In genomic region chr14:93073833-93074769, GRCh38 we compare ENCODE assay signal across 8 cellular contexts. TPM values are rescaled to one million over a fixed set of nuclear protein-coding genes. Genes with fewer than 3 reads are reported as not detected.
DNase-seq lines count a peak whose midpoint lies in the region; ATAC-seq and TF ChIP-seq lines count a peak whose summit lies in the region.

No MANE protein-coding gene starts in this region.

- in situ Hi-C loops in gastrocnemius medialis (cut with MboI; ENCODE audit: low sequenced_read_pairs in 4 of 4), result no loop called here

- BruUV-seq in OCI-LY7 (replicated peaks; lab: Mats Ljungman, UMichigan), result no TSS peak

- H4K20me1 ChIP-seq in OCI-LY7 (ENCODE audit: insufficient read depth, low read length), result no peaks in the 10 kb centered on the region

- H3K9me3 ChIP-seq in OCI-LY7 (ENCODE audit: low read length) (no peaks in the 10 kb centered on the region), esophagus squamous epithelium (no peaks in the 10 kb centered on the region), gastrocnemius medialis (no peaks in the 10 kb centered on the region), testis (no peaks in the 10 kb centered on the region)

- CTCF ChIA-PET in OCI-LY7 (lab: Charles Lee; ENCODE audit: unreplicated experiment), result no interaction called here

- no peak overlapping the region for H3K27ac ChIP-seq in OCI-LY7 (ENCODE audit: low read depth, low read length, poor library complexity, severe bottlenecking)
- peak overlapping the region; percentile 33 to 86 (median 80) for H3K27ac ChIP-seq in esophagus squamous epithelium
- peak overlapping the region; percentile 4 to 45 (median 32) for H3K27ac ChIP-seq in gastrocnemius medialis
- peak overlapping the region in 1 of 2 donors; percentile 30 for H3K27ac ChIP-seq in testis

- TF ChIP-seq POLR2A in esophagus squamous epithelium (IDR thresholded peaks at IDR 0.05) (no peak), gastrocnemius medialis (IDR thresholded peaks at IDR 0.05) (no peak), testis (IDR thresholded peaks at IDR 0.05) (no peak)

- intact Hi-C loops in OCI-LY7 (cut with micrococcal nuclease; ENCODE audit: unreplicated experiment) (no loop called here), esophagus squamous epithelium (cut with DNase I) (no loop called here), gastrocnemius medialis (cut with DNase I; ENCODE audit: low total_unique reads) (no loop called here), testis (cut with DNase I; ENCODE audit: low total_unique reads) (no loop called here)

- no peaks in the 10 kb centered on the region for H3K79me2 ChIP-seq in OCI-LY7 (ENCODE audit: insufficient read depth, low read depth, low read length)

- no peak overlapping the region for H2AFZ ChIP-seq in OCI-LY7 (ENCODE audit: low read length)

- ATAC-seq in GM18907 (IDR thresholded peaks at IDR 0.05; ENCODE audit: unreplicated experiment) (peak; percentile 37), gastrocnemius medialis (peak; percentile 64 to 79)

- POLR2A ChIA-PET in OCI-LY7 (lab: Charles Lee), result no interaction called here

- H3K4me2 ChIP-seq in OCI-LY7 (ENCODE audit: low read length), result peak overlapping the region; percentile 13; the same call in 1 of the 2 replicates

- 59 to 64% methylated on average over 14 to 16 of the region's 21 CpGs for whole genome bisulfite sequencing in esophagus squamous epithelium, 2 donors
- WGBS in testis, 2 donors, result 70 to 72% methylated on average over 12 to 21 of the region's 21 CpGs

- DNase-seq in OCI-LY7 (ENCODE audit: low spot score) (peak; percentile 21), esophagus squamous epithelium (lab: John Stamatoyannopoulos, UW) (no peak), gastrocnemius medialis (peak in 1 of 2 donors; percentile 29), testis (no peak), HT-29 (ENCODE audit: low spot score) (no peak)
- no peak for DNase-seq in stimulated activated naive CD4-positive, alpha-beta T cell (lab: John Stamatoyannopoulos, UW)
- no peak for DNase-seq in stimulated activated CD4-positive, alpha-beta T cell treated with anti-CD3 and anti-CD28 coated beads, Interleukin-2, amount 100 ng/mL, for 24 hours

- no peaks in the 10 kb centered on the region for H3K27me3 ChIP-seq in esophagus squamous epithelium
- no peaks in the 10 kb centered on the region for H3K27me3 ChIP-seq in gastrocnemius medialis
- no peaks in the 10 kb centered on the region for H3K27me3 ChIP-seq in testis

- H3K4me3 ChIP-seq in OCI-LY7 (ENCODE audit: low read depth, low read length, poor library complexity, severe bottlenecking) (no peak overlapping the region), esophagus squamous epithelium (no peak overlapping the region), gastrocnemius medialis (no peak overlapping the region), testis (no peak overlapping the region)

- TF ChIP-seq CTCF in OCI-LY7 (conservative IDR thresholded peaks at IDR 0.05; ENCODE audit: low read length) (no peak), esophagus squamous epithelium (IDR thresholded peaks at IDR 0.05) (no peak), gastrocnemius medialis (IDR thresholded peaks at IDR 0.05 in 4 of 5, conservative IDR thresholded peaks at IDR 0.05 in 1 of 5) (no peak), testis (IDR thresholded peaks at IDR 0.05) (no peak)

- H3K36me3 ChIP-seq in OCI-LY7 (ENCODE audit: insufficient read depth, low read length) (no peaks in the 10 kb centered on the region), esophagus squamous epithelium (no peaks in the 10 kb centered on the region), gastrocnemius medialis (no peaks in the 10 kb centered on the region), testis (ENCODE audit: low read depth, missing control alignments) (no peaks in the 10 kb centered on the region)

- no peaks in the 10 kb centered on the region for H3K9me2 ChIP-seq in OCI-LY7 (ENCODE audit: insufficient read depth, low read length)

- H3K4me1 ChIP-seq in OCI-LY7 (ENCODE audit: insufficient read depth, low read length, poor library complexity, severe bottlenecking) (peaks cover 14% of the 10 kb centered on the region), esophagus squamous epithelium (peaks cover 17 to 48% (median 23%) of the 10 kb centered on the region in 3 donors), gastrocnemius medialis (peaks cover 0 to 10% of the 10 kb centered on the region in 2 donors), testis (no peaks in the 10 kb centered on the region)

RNA-seq across cellular contexts. Expression of gene ITPK1, which starts 41.6 kb away (rescaled TPM):
- total RNA-seq in OCI-LY7 (2014; rRNA removed; shearing (Covaris generic)), result 17.8 and 25.2 TPM in 2 replicates
- total RNA-seq in OCI-LY7 (2022) (34.7 and 35.8 TPM in 2 replicates), esophagus squamous epithelium (10 to 100 TPM; 14.2 to 34.5 (median 25.8) TPM), gastrocnemius medialis (10 to 100 TPM; 49.7 to 80.1 (median 53.6) TPM), testis (10 to 100 TPM; 78.3 to 90.6 TPM)
- 92.5 TPM for polyA plus RNA-seq in testis (ENCODE audit: insufficient read depth, low read depth, low replicate concordance)
- 80.3 and 92.0 TPM in 2 replicates for total RNA-seq in HT-29 (2014; rRNA removed; shearing (Covaris generic))
